In the genomic region with DNA sequence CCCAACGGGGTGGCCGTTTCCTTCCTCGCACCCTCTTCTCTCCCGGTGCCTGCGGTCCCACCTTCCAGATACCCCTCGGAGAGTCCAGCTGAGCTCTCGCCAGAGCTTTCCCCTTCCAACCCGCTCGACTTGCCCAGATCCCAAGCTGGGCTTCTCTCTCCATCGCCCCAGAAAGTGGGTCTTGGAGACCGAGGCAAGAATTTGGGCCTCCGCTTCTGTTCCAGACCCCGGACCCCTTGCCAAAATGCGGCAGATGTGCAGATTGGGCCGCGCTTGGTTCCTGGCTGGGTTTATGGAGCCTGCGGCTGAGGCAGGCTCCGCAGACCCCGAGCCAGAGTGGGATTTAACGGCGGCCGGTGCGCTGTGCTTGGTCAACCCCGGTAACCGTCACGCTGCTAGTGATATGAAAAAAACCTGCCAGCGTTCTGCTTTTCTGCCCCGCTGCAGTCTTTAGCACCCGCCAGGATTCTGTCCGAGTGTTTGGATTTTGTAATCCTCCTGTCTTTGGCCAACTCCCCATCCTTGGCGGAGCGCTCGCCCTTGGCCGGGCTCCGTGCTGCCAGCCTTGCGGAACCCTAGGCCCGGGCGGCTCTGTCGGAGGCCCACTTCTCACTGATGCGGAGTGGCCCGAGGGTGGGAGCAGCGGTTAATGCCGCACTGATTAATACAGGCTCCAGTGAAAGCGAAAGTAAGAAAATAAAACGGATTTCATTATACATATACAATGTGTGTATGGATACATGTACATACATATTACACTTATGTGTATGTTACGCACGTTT, we compare ENCODE assay signal across 8 cellular contexts. TPM values are rescaled to one million over a fixed set of nuclear protein-coding genes. Genes with fewer than 3 reads are reported as not detected.
DNase-seq lines count a peak whose midpoint lies in the region; ATAC-seq and TF ChIP-seq lines count a peak whose summit lies in the region.

No MANE protein-coding gene starts in this region.

- no peaks in the 10 kb centered on the region for H3K4me1 ChIP-seq in SJSA1 (replicated peaks)
- H3K4me1 ChIP-seq in adrenal gland (replicated peaks in 1 of 2): peaks cover 0 to 24% of the 10 kb centered on the region in 2 donors

- H3K27me3 ChIP-seq in SJSA1 (replicated peaks): no peaks in the 10 kb centered on the region
- H3K27me3 ChIP-seq in adrenal gland: peaks cover 25% of the 10 kb centered on the region

- peak overlapping the region; percentile 45 for H3K4me3 ChIP-seq in SJSA1
- peak overlapping the region in 3 of 4 donors; percentile 5 to 73 (median 30) for H3K4me3 ChIP-seq in adrenal gland

- peak; percentile 43 for ATAC-seq in HG03175 (IDR thresholded peaks at IDR 0.05; ENCODE audit: unreplicated experiment)
- ATAC-seq in left ventricle myocardium superior: peak; percentile 73

- TF ChIP-seq POLR2A in adrenal gland (IDR thresholded peaks at IDR 0.05): no peak

- H3K27ac ChIP-seq in SJSA1: peak overlapping the region; percentile 79
- peak overlapping the region; percentile 28 to 97 (median 84) for H3K27ac ChIP-seq in adrenal gland

- no peak for TF ChIP-seq CTCF in adrenal gland (IDR thresholded peaks at IDR 0.05)

- WGBS in adrenal gland, 4 donors: 2 to 8% (median 6%) methylated on average over 35 to 47 of the region's 47 CpGs

- intact Hi-C loops in adrenal gland (cut with DNase I): no loop called here
- intact Hi-C loops in left ventricle myocardium superior (cut with micrococcal nuclease): loop anchor here (2.0 to 5.0 kb wide), 2 partner anchors 15 to 62 kb away; no protein-coding TSS in a partner anchor

- H3K9me3 ChIP-seq in SJSA1 (replicated peaks): no peaks in the 10 kb centered on the region
- H3K9me3 ChIP-seq in adrenal gland (replicated peaks in 1 of 3): peaks cover 0 to 3% (median 0%) of the 10 kb centered on the region in 3 donors

- peak; percentile 63 for DNase-seq in EH (ENCODE audit: low read depth)
- peak; percentile 54 to 69 for DNase-seq in SJSA1 (ENCODE audit: low read depth in 1 of 2, low spot score in 2 of 2)
- peak; percentile 39 to 69 (median 51) for DNase-seq in adrenal gland
- peak; percentile 79 for DNase-seq in left ventricle myocardium superior
- DNase-seq in pulmonary artery endothelial cell (ENCODE audit: low read depth, low spot score): peak; percentile 11
- DNase-seq in NCI-H510A (lab: John Stamatoyannopoulos, UW): no peak
- no peak for DNase-seq in NCI-H446 treated with DMSO at 0.1 percent for 48 hours (lab: John Stamatoyannopoulos, UW)

- H3K36me3 ChIP-seq in SJSA1 (0 out of 2 replicates have a peak, but pooled peaks cover 3% of the 10 kb centered on the region), adrenal gland (replicated peaks in 1 of 2) (no peaks in the 10 kb centered on the region)

RNA-seq across cellular contexts. Expression of a gene that starts 0.8 kb away (rescaled TPM):
- 13.9 and 29.1 TPM in 2 replicates for total RNA-seq in SJSA1 (2014; rRNA removed; shearing (Covaris generic))
- total RNA-seq in adrenal gland: 10 to 100 TPM; 14.4 to 37.3 (median 23.0) TPM
- polyA plus RNA-seq in adrenal gland: 10 to 100 TPM in 2 of 3 donors, 1 to 10 TPM in 1; 8.0 to 10.9 (median 10.1) TPM
- total RNA-seq in left ventricle myocardium superior: 18.2 TPM
- total RNA-seq in pulmonary artery endothelial cell: 98.6 and 225 TPM in 2 replicates

RNA-seq across cellular contexts. Expression of a gene that starts 58.1 kb away (rescaled TPM):
- total RNA-seq in SJSA1 (2014; rRNA removed; shearing (Covaris generic)): 56.1 and 65.4 TPM in 2 replicates
- total RNA-seq in adrenal gland (10 to 100 TPM in 7 of 8 donors, 1 to 10 TPM in 1; 5.1 to 17.1 (median 12.5) TPM), left ventricle myocardium superior (3.1 TPM), pulmonary artery endothelial cell (30.6 and 50.1 TPM in 2 replicates)
- 1 to 10 TPM; 5.5 to 9.7 (median 5.6) TPM for polyA plus RNA-seq in adrenal gland

Comparison
In these comparisons a context has a peak if more than half of its experiments do, and no peak if none do; other contexts are left out.
1. DNase-seq: peak in EH (single experiment), SJSA1 (2 of 2), adrenal gland (7 of 7), left ventricle myocardium superior (single experiment) and pulmonary artery endothelial cell (single experiment); none in NCI-H510A (single experiment) and NCI-H446 treated with DMSO at 0.1 percent for 48 hours (single experiment).